Comparison of ENCODE assay signal across 8 cellular contexts in genomic region chr4:139229534-139230039, GRCh38. TPM values are rescaled to one million over a fixed set of nuclear protein-coding genes. Genes with fewer than 3 reads are reported as not detected.
DNase-seq lines count a peak whose midpoint lies in the region; ATAC-seq, FAIRE-seq and TF ChIP-seq lines count a peak whose summit lies in the region.

No MANE protein-coding gene starts in this region.

- H3K27me3 ChIP-seq in adrenal gland = no peaks in the 10 kb centered on the region
- no peaks in the 10 kb centered on the region for H3K27me3 ChIP-seq in right cardiac atrium (ENCODE audit: control insufficient read depth, insufficient read depth)
- no peaks in the 10 kb centered on the region for H3K27me3 ChIP-seq in small intestine (ENCODE audit: control insufficient read depth in 2 of 2, insufficient read depth in 2 of 2, low read length in 2 of 2)

- intact Hi-C loops in adrenal gland (cut with DNase I) = loop anchor here (5.0 kb wide), 1 partner anchor 68 kb away; no protein-coding TSS in a partner anchor
- intact Hi-C loops in right cardiac atrium (cut with DNase I) = loop anchor here in 1 of 4 donors (5.0 kb wide), 1 partner anchor 63 kb away; no protein-coding TSS in a partner anchor

- TF ChIP-seq POLR2A in adrenal gland (IDR thresholded peaks at IDR 0.05) = no peak

- WGBS in adrenal gland, 4 donors = 21 to 28% (median 25%) methylated on average over 3 of the region's 3 CpGs
- WGBS in right cardiac atrium = 32% methylated on average over 3 of the region's 3 CpGs
- WGBS in small intestine, 3 donors = 32 to 33% (median 33%) methylated on average over 3 of the region's 3 CpGs

- DNase-seq in NCI-H2029 treated with DMSO at 0.1 percent for 48 hours (lab: John Stamatoyannopoulos, UW) (peak; percentile 49), NCI-H2029 (lab: John Stamatoyannopoulos, UW) (no peak), NCI-H1105 (lab: John Stamatoyannopoulos, UW) (peak; percentile 0), adrenal gland (no peak), right cardiac atrium (no peak), small intestine (peak; percentile 63)

- ATAC-seq in GM21529 (IDR thresholded peaks at IDR 0.05; ENCODE audit: unreplicated experiment) (peak; percentile 74), right cardiac atrium (peak; percentile 54 to 61), HG03139 (IDR thresholded peaks at IDR 0.05; ENCODE audit: unreplicated experiment) (no peak)

- no peaks in the 10 kb centered on the region for H3K36me3 ChIP-seq in adrenal gland (replicated peaks in 1 of 2)
- H3K36me3 ChIP-seq in small intestine (ENCODE audit: control insufficient read depth in 2 of 2, insufficient read depth in 2 of 2, low read length in 2 of 2) = no peaks in the 10 kb centered on the region

- FAIRE-seq in small intestine (lab: Jason Lieb, UNC) = peak; percentile 82

- peak; percentile 71 to 86 (median 79) for TF ChIP-seq CTCF in adrenal gland (IDR thresholded peaks at IDR 0.05)

- H3K4me1 ChIP-seq in adrenal gland (replicated peaks in 1 of 2) (peaks cover 0 to 4% of the 10 kb centered on the region in 2 donors), right cardiac atrium (ENCODE audit: control insufficient read depth, insufficient read depth, low read length) (no peaks in the 10 kb centered on the region), small intestine (ENCODE audit: control insufficient read depth in 2 of 2, insufficient read depth in 1 of 2, low read depth in 1 of 2, low read length in 1 of 2) (no peaks in the 10 kb centered on the region)

- no peak overlapping the region for H3K27ac ChIP-seq in adrenal gland
- no peak overlapping the region for H3K27ac ChIP-seq in right cardiac atrium (ENCODE audit: low read length)
- H3K27ac ChIP-seq in small intestine (ENCODE audit: low read depth in 1 of 2, low read length in 1 of 2) = no peak overlapping the region

- H3K4me3 ChIP-seq in adrenal gland (no peak overlapping the region), right cardiac atrium (ENCODE audit: low read length) (no peak overlapping the region), small intestine (ENCODE audit: low read depth in 1 of 2, low read length in 2 of 2) (no peak overlapping the region)

- H3K9me3 ChIP-seq in adrenal gland (replicated peaks in 1 of 3) (no peaks in the 10 kb centered on the region), right cardiac atrium (ENCODE audit: control insufficient read depth, low read length) (no peaks in the 10 kb centered on the region), small intestine (ENCODE audit: control insufficient read depth, low read depth) (no peaks in the 10 kb centered on the region)

RNA-seq across cellular contexts. Expression of gene MGARP, which starts 50.4 kb away (rescaled TPM):
- total RNA-seq in adrenal gland = 100 to 1,000 TPM; 130 to 315 (median 257) TPM
- polyA plus RNA-seq in adrenal gland = 100 to 1,000 TPM in 2 of 3 donors, 10 to 100 TPM in 1; 79.2 to 252 (median 136) TPM
- total RNA-seq in right cardiac atrium = 1 to 10 TPM; 1.3 to 3.3 (median 1.8) TPM
- 7.1 TPM for polyA plus RNA-seq in right cardiac atrium
- under 1 TPM in 2 of 3 donors, not detected in 1; 0.25 to 0.89 TPM for polyA plus RNA-seq in small intestine

RNA-seq across cellular contexts. Expression of gene ELF2, which starts 52.6 kb away (rescaled TPM):
- total RNA-seq in adrenal gland = 10 to 100 TPM; 14.0 to 46.9 (median 33.8) TPM
- 10 to 100 TPM; 14.8 to 20.7 (median 15.9) TPM for polyA plus RNA-seq in adrenal gland
- 10 to 100 TPM; 40.0 to 44.0 (median 42.8) TPM for total RNA-seq in right cardiac atrium
- 15.6 TPM for polyA plus RNA-seq in right cardiac atrium
- polyA plus RNA-seq in small intestine = 10 to 100 TPM in 2 of 3 donors, 1 to 10 TPM in 1; 8.1 to 14.5 (median 10.3) TPM

Comparison
In these comparisons a context has a peak if more than half of its experiments do, and no peak if none do; other contexts are left out.
1. DNase-seq: peak in NCI-H2029 treated with DMSO at 0.1 percent for 48 hours (single experiment), NCI-H1105 (single experiment) and small intestine (single experiment); none in NCI-H2029 (single experiment), adrenal gland (0 of 7) and right cardiac atrium (0 of 3).